Comparison of ENCODE assay signal across 1 cellular context in the genomic region with DNA sequence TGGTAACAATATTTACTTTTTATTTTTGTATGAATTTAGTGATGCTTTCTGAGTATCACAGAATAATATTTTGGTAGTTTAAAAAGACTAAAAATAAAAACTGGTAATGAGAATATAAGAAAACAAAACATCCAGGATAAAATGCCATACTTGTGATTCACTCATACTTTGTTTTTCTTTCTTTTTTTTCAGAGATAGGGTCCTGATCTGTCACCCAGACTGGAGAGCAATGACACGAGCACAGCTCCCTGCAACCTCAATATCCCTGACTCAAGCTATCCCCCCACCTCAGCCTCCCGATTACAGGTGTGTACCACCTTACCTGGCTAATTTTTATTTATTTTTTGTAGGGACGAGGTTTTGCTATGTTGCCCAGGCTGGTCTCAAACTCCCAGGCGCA.
TF ChIP-seq lines count a peak whose summit lies in the region.

No MANE protein-coding gene starts in this region.

TF ChIP-seq in SK-N-SH treated with all-trans-retinoic acid at 6 μM for 48 hours, 23 proteins besides CTCF, POLR2A, EP300 and RAD21 (continued from another document):
- TF ChIP-seq, protein P1, sequence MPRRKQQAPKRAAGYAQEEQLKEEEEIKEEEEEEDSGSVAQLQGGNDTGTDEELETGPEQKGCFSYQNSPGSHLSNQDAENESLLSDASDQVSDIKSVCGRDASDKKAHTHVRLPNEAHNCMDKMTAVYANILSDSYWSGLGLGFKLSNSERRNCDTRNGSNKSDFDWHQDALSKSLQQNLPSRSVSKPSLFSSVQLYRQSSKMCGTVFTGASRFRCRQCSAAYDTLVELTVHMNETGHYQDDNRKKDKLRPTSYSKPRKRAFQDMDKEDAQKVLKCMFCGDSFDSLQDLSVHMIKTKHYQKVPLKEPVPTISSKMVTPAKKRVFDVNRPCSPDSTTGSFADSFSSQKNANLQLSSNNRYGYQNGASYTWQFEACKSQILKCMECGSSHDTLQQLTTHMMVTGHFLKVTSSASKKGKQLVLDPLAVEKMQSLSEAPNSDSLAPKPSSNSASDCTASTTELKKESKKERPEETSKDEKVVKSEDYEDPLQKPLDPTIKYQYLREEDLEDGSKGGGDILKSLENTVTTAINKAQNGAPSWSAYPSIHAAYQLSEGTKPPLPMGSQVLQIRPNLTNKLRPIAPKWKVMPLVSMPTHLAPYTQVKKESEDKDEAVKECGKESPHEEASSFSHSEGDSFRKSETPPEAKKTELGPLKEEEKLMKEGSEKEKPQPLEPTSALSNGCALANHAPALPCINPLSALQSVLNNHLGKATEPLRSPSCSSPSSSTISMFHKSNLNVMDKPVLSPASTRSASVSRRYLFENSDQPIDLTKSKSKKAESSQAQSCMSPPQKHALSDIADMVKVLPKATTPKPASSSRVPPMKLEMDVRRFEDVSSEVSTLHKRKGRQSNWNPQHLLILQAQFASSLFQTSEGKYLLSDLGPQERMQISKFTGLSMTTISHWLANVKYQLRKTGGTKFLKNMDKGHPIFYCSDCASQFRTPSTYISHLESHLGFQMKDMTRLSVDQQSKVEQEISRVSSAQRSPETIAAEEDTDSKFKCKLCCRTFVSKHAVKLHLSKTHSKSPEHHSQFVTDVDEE (CRISPR knock-in tag; IDR thresholded peaks at IDR 0.05) = no peak
- TF ChIP-seq TCF4 (CRISPR knock-in tag; IDR thresholded peaks at IDR 0.05; ENCODE audit: borderline replicate concordance) (no peak), CSDC2 (CRISPR knock-in tag; IDR thresholded peaks at IDR 0.05) (no peak), ZC3H10 (CRISPR knock-in tag; IDR thresholded peaks at IDR 0.05) (no peak), ZFP30 (CRISPR knock-in tag; IDR thresholded peaks at IDR 0.05) (no peak), RARB (CRISPR knock-in tag; IDR thresholded peaks at IDR 0.05) (no peak), ZNF565 (CRISPR knock-in tag; conservative IDR thresholded peaks at IDR 0.05; ENCODE audit: low read depth) (no peak), ESRRG (CRISPR knock-in tag; IDR thresholded peaks at IDR 0.05) (no peak), BACH2 (CRISPR knock-in tag; IDR thresholded peaks at IDR 0.05; ENCODE audit: borderline replicate concordance) (no peak), TOX (CRISPR knock-in tag; IDR thresholded peaks at IDR 0.05; ENCODE audit: borderline replicate concordance) (no peak), ISL1 (CRISPR knock-in tag; IDR thresholded peaks at IDR 0.05) (no peak)
- TF ChIP-seq, protein P2, sequence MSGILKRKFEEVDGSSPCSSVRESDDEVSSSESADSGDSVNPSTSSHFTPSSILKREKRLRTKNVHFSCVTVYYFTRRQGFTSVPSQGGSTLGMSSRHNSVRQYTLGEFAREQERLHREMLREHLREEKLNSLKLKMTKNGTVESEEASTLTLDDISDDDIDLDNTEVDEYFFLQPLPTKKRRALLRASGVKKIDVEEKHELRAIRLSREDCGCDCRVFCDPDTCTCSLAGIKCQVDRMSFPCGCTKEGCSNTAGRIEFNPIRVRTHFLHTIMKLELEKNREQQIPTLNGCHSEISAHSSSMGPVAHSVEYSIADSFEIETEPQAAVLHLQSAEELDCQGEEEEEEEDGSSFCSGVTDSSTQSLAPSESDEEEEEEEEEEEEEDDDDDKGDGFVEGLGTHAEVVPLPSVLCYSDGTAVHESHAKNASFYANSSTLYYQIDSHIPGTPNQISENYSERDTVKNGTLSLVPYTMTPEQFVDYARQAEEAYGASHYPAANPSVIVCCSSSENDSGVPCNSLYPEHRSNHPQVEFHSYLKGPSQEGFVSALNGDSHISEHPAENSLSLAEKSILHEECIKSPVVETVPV (CRISPR knock-in tag; IDR thresholded peaks at IDR 0.05) = no peak
- TF ChIP-seq, protein P3, sequence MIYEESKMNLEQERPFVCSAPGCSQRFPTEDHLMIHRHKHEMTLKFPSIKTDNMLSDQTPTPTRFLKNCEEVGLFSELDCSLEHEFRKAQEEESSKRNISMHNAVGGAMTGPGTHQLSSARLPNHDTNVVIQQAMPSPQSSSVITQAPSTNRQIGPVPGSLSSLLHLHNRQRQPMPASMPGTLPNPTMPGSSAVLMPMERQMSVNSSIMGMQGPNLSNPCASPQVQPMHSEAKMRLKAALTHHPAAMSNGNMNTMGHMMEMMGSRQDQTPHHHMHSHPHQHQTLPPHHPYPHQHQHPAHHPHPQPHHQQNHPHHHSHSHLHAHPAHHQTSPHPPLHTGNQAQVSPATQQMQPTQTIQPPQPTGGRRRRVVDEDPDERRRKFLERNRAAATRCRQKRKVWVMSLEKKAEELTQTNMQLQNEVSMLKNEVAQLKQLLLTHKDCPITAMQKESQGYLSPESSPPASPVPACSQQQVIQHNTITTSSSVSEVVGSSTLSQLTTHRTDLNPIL (CRISPR knock-in tag; IDR thresholded peaks at IDR 0.05; ENCODE audit: low read depth) = no peak
- TF ChIP-seq, protein P4, sequence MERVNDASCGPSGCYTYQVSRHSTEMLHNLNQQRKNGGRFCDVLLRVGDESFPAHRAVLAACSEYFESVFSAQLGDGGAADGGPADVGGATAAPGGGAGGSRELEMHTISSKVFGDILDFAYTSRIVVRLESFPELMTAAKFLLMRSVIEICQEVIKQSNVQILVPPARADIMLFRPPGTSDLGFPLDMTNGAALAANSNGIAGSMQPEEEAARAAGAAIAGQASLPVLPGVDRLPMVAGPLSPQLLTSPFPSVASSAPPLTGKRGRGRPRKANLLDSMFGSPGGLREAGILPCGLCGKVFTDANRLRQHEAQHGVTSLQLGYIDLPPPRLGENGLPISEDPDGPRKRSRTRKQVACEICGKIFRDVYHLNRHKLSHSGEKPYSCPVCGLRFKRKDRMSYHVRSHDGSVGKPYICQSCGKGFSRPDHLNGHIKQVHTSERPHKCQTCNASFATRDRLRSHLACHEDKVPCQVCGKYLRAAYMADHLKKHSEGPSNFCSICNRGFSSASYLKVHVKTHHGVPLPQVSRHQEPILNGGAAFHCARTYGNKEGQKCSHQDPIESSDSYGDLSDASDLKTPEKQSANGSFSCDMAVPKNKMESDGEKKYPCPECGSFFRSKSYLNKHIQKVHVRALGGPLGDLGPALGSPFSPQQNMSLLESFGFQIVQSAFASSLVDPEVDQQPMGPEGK (CRISPR knock-in tag; IDR thresholded peaks at IDR 0.05; ENCODE audit: borderline replicate concordance) = no peak
